1 cellular context compared by ENCODE assay signal in the genomic region with DNA sequence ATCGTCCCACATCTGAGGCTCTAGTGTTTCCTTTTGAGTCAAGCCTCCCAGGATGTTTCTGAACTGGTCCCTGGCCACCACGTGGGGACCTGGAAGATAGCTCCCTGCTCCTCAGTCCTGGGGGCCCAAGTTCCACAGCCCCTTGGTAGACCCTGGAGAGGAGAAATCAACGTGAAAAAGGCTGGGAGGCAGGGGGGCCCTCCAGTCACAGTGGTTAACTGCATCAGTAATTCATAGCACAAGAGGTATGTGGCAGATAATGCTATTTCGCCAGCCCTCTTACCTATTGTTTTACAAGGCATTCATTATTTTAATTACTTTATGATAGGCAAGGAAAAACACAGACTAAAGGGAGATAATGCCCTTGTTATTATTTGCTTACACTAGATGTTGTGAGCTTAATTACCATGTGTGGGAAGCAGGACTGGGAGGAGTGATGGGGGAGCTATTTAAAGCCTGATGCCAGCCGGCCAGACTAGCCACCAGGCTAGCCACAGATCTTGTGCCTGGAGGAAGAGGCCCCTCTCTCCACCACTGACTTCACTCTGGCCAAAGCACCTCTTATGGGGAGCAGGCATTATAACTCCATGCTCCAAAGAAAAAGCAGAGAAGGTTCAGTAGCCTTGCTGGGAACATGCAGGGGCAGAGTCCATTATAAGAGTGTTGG.
TF ChIP-seq lines count a peak whose summit lies in the region.

No MANE protein-coding gene starts in this region.

TF ChIP-seq in HEK293, 187 proteins besides CTCF, POLR2A, EP300 and RAD21 (continued from another document):
- peak; percentile 59; the same call in 1 of the 2 replicates for TF ChIP-seq ZIC2 (tag by site-specific recombination; IDR thresholded peaks at IDR 0.05)
- peak; percentile 9; the same call in 1 of the 2 replicates for TF ChIP-seq ZNF133 (tag by site-specific recombination; IDR thresholded peaks at IDR 0.05)
- TF ChIP-seq ZNF324 (tag by site-specific recombination; IDR thresholded peaks at IDR 0.05), result no peak
- no peak for TF ChIP-seq ZNF404 (tag by site-specific recombination; IDR thresholded peaks at IDR 0.05)
- peak; percentile 98 for TF ChIP-seq SP7 (tag by site-specific recombination; IDR thresholded peaks at IDR 0.05)
- peak; percentile 69 for TF ChIP-seq GLIS1 (tag by site-specific recombination; IDR thresholded peaks at IDR 0.05)
- no peak for TF ChIP-seq ZNF777 (tag by site-specific recombination; IDR thresholded peaks at IDR 0.05; ENCODE audit: borderline replicate concordance)
- no peak for TF ChIP-seq RBAK (tag by site-specific recombination; IDR thresholded peaks at IDR 0.05)
- peak; percentile 45 for TF ChIP-seq ZFHX2 (tag by site-specific recombination; conservative IDR thresholded peaks at IDR 0.05)
- no peak for TF ChIP-seq ZNF664 (tag by site-specific recombination; IDR thresholded peaks at IDR 0.05)
- no peak for TF ChIP-seq ATF2 (tag by site-specific recombination; IDR thresholded peaks at IDR 0.05; ENCODE audit: low read depth)
- no peak for TF ChIP-seq ZNF423 (tag by site-specific recombination; IDR thresholded peaks at IDR 0.05)
- no peak for TF ChIP-seq KLF9 (tag by site-specific recombination; IDR thresholded peaks at IDR 0.05; ENCODE audit: low read depth)
- no peak for TF ChIP-seq ZBTB17 (tag by site-specific recombination; IDR thresholded peaks at IDR 0.05)
- TF ChIP-seq ZNF792 (tag by site-specific recombination; IDR thresholded peaks at IDR 0.05), result no peak
- no peak for TF ChIP-seq ZNF776 (tag by site-specific recombination; IDR thresholded peaks at IDR 0.05; ENCODE audit: borderline replicate concordance)
